Comparison of ENCODE assay signal across 8 cellular contexts in genomic region chr10:2688958-2689357, GRCh38.
"Had no signal": no experiment of that assay in that cellular context is flagged by ENCODE, and none has a peak within 500 bp of the region (broad histone marks: within the 10 kb centered on the region; RNA-seq: fewer than 3 reads in every experiment).

No MANE protein-coding gene starts in this region.

- ATAC-seq: GM12878 had no signal

- H3K4me3 ChIP-seq: GM12878 had no signal

- FAIRE-seq: G401.6, GM12878, GM12891, GM12892, GM18507, GM19239 had no signal

- DNase-seq: GDM1, GF-D8 had no signal
